ENCODE assay signal across 8 cellular contexts in the genomic region with DNA sequence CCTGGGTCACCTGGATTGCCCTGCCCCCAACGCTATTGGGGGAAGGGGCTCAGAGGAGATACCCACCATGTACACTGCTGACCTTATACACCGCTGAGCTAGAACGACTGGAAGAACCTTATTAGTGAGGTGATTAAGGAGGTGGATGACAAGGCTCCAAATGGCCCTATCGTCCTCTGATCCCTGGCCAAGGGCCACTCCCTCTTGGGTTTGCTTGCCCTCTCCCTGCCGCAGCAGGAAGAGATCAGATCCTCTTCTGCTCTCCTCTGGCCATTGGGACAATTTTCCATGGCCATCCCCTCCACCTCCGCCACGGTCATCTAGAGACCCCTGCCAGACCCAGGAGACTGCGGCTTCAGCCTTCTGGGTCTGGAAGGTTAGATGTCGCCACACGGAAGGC. TPM values are rescaled to one million over a fixed set of nuclear protein-coding genes. Genes with fewer than 3 reads are reported as not detected.
DNase-seq lines count a peak whose midpoint lies in the region; ATAC-seq and TF ChIP-seq lines count a peak whose summit lies in the region.

No MANE protein-coding gene starts in this region.

- intact Hi-C loops in activated CD4-positive, alpha-beta T cell treated with anti-CD3 and anti-CD28 coated beads, Interleukin-2, amount 10 ng/mL, durations not matched to agents 24 days and 14 days (cut with micrococcal nuclease) = no loop called here

- H3K4me1 ChIP-seq in liver (ENCODE audit: control insufficient read depth in 4 of 4, insufficient read depth in 4 of 4, low read length in 3 of 4) (peaks cover 0 to 13% (median 6%) of the 10 kb centered on the region in 4 donors), thymus (ENCODE audit: control insufficient read depth, insufficient read depth, low read length) (peaks cover 3% of the 10 kb centered on the region)

- H3K27ac Mint-ChIP-seq in activated CD4-positive, alpha-beta T cell treated with anti-CD3 and anti-CD28 coated beads, Interleukin-2, amount 10 ng/mL, durations not matched to agents 24 days and 14 days = peak overlapping the region; percentile 32

- in situ Hi-C loops in astrocyte of the spinal cord (cut with HindIII; ENCODE audit: low sequenced_read_pairs) = no loop called here

- H3K27ac ChIP-seq in liver (ENCODE audit: low read depth in 1 of 2, low read length in 2 of 2) (no peak overlapping the region), thymus (ENCODE audit: low read depth) (no peak overlapping the region)

- 78% methylated on average over 10 of the region's 10 CpGs for WGBS in liver
- WGBS in thymus = 88% methylated on average over 10 of the region's 10 CpGs

- peak overlapping the region; percentile 84 for H3K4me3 Mint-ChIP-seq in activated CD4-positive, alpha-beta T cell treated with anti-CD3 and anti-CD28 coated beads, Interleukin-2, amount 10 ng/mL, durations not matched to agents 24 days and 14 days

- H3K36me3 ChIP-seq in liver (ENCODE audit: control insufficient read depth in 4 of 4, insufficient read depth in 3 of 4, low read depth in 1 of 4, low read length in 3 of 4) (peaks cover 0 to 22% (median 16%) of the 10 kb centered on the region in 4 donors), thymus (ENCODE audit: control insufficient read depth, insufficient read depth) (no peaks in the 10 kb centered on the region)

- peak overlapping the region; percentile 75 for H3K4me3 ChIP-seq in astrocyte of the spinal cord (ENCODE audit: low read depth, low read length)
- H3K4me3 ChIP-seq in liver (ENCODE audit: low read depth in 1 of 3, low read length in 3 of 3) = peak overlapping the region in 2 of 3 donors; percentile 71 to 82
- peak overlapping the region; percentile 77 for H3K4me3 ChIP-seq in thymus (ENCODE audit: low read length)

- H3K4me1 Mint-ChIP-seq in activated CD4-positive, alpha-beta T cell treated with anti-CD3 and anti-CD28 coated beads, Interleukin-2, amount 10 ng/mL, durations not matched to agents 24 days and 14 days = peaks cover 13% of the 10 kb centered on the region

- H3K9me3 Mint-ChIP-seq in activated CD4-positive, alpha-beta T cell treated with anti-CD3 and anti-CD28 coated beads, Interleukin-2, amount 10 ng/mL, durations not matched to agents 24 days and 14 days = peaks cover 22% of the 10 kb centered on the region

- no peak overlapping the region for H3K9ac ChIP-seq in liver (ENCODE audit: low read depth in 1 of 2, low read length in 2 of 2)

- DNase-seq in activated CD4-positive, alpha-beta T cell treated with anti-CD3 and anti-CD28 coated beads, Interleukin-2, amount 10 ng/mL, durations not matched to agents 24 days and 14 days = no peak
- no peak for DNase-seq in activated CD4-positive, alpha-beta T cell treated with anti-CD3 and anti-CD28 coated beads for 4 hours
- DNase-seq in astrocyte of the spinal cord (ENCODE audit: low read depth, low spot score) (no peak), NCI-H2107 treated with DMSO at 0.1 percent for 48 hours (lab: John Stamatoyannopoulos, UW; ENCODE audit: unreplicated experiment) (no peak), NCI-H226 (no peak)

- TF ChIP-seq CTCF in astrocyte of the spinal cord (IDR thresholded peaks at IDR 0.05; ENCODE audit: low read depth, low read length) (no peak), liver (IDR thresholded peaks at IDR 0.05; ENCODE audit: low read depth, low read length, missing input control) (no peak)

- no peak for ATAC-seq in HG03045 (IDR thresholded peaks at IDR 0.05; ENCODE audit: unreplicated experiment)

- TF ChIP-seq RAD21 in liver (IDR thresholded peaks at IDR 0.05) = no peak

- no peaks in the 10 kb centered on the region for H3K27me3 Mint-ChIP-seq in activated CD4-positive, alpha-beta T cell treated with anti-CD3 and anti-CD28 coated beads, Interleukin-2, amount 10 ng/mL, durations not matched to agents 24 days and 14 days

- peaks cover 13 to 24% (median 19%) of the 10 kb centered on the region in 4 donors for H3K9me3 ChIP-seq in liver (ENCODE audit: control insufficient read depth in 4 of 4, low read length in 3 of 4)
- H3K9me3 ChIP-seq in thymus (ENCODE audit: control insufficient read depth) = peaks cover 1% of the 10 kb centered on the region

- H3K27me3 ChIP-seq in liver (ENCODE audit: control insufficient read depth in 4 of 4, insufficient read depth in 4 of 4, low read length in 3 of 4) (no peaks in the 10 kb centered on the region), thymus (ENCODE audit: control insufficient read depth, insufficient read depth) (no peaks in the 10 kb centered on the region)

- peaks cover 32% of the 10 kb centered on the region for H3K36me3 Mint-ChIP-seq in activated CD4-positive, alpha-beta T cell treated with anti-CD3 and anti-CD28 coated beads, Interleukin-2, amount 10 ng/mL, durations not matched to agents 24 days and 14 days (ENCODE audit: low read depth)

TF ChIP-seq in liver, 16 proteins besides CTCF, POLR2A, EP300 and RAD21:
- no peak for TF ChIP-seq TAF1 (conservative IDR thresholded peaks at IDR 0.05)
- TF ChIP-seq, protein P1, sequence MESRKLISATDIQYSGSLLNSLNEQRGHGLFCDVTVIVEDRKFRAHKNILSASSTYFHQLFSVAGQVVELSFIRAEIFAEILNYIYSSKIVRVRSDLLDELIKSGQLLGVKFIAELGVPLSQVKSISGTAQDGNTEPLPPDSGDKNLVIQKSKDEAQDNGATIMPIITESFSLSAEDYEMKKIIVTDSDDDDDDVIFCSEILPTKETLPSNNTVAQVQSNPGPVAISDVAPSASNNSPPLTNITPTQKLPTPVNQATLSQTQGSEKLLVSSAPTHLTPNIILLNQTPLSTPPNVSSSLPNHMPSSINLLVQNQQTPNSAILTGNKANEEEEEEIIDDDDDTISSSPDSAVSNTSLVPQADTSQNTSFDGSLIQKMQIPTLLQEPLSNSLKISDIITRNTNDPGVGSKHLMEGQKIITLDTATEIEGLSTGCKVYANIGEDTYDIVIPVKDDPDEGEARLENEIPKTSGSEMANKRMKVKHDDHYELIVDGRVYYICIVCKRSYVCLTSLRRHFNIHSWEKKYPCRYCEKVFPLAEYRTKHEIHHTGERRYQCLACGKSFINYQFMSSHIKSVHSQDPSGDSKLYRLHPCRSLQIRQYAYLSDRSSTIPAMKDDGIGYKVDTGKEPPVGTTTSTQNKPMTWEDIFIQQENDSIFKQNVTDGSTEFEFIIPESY (IDR thresholded peaks at IDR 0.05) = no peak
- TF ChIP-seq NR2F2 (IDR thresholded peaks at IDR 0.05) = no peak
- TF ChIP-seq JUND (IDR thresholded peaks at IDR 0.05) = no peak
- TF ChIP-seq, protein P2, sequence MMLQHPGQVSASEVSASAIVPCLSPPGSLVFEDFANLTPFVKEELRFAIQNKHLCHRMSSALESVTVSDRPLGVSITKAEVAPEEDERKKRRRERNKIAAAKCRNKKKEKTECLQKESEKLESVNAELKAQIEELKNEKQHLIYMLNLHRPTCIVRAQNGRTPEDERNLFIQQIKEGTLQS (IDR thresholded peaks at IDR 0.05) = no peak
- no peak for TF ChIP-seq FOXA2 (IDR thresholded peaks at IDR 0.05)
- no peak for TF ChIP-seq SP1 (IDR thresholded peaks at IDR 0.05)
- no peak for TF ChIP-seq HNF4A (conservative IDR thresholded peaks at IDR 0.05)

RNA-seq across cellular contexts. Expression of gene ZNF514, which starts 1.2 kb away (rescaled TPM):
- total RNA-seq in activated CD4-positive, alpha-beta T cell treated with anti-CD3 and anti-CD28 coated beads, Interleukin-2, amount 10 ng/mL, durations not matched to agents 24 days and 14 days = 8.2 and 8.3 TPM in 2 replicates
- 1 to 10 TPM; 4.2 to 6.2 TPM for total RNA-seq in liver
- polyA plus RNA-seq in liver = 1 to 10 TPM; 1.7 to 3.3 TPM
- 18.6 TPM for polyA plus RNA-seq in thymus

RNA-seq across cellular contexts. Expression of gene ZNF2, which starts 7.2 kb away (rescaled TPM):
- total RNA-seq in activated CD4-positive, alpha-beta T cell treated with anti-CD3 and anti-CD28 coated beads, Interleukin-2, amount 10 ng/mL, durations not matched to agents 24 days and 14 days = 4.4 and 5.4 TPM in 2 replicates
- total RNA-seq in liver = 1 to 10 TPM; 2.5 to 3.0 TPM
- 1 to 10 TPM; 1.0 to 1.2 TPM for polyA plus RNA-seq in liver
- polyA plus RNA-seq in thymus = 2.5 TPM

RNA-seq across cellular contexts. Expression of gene MRPS5, which starts 36.8 kb away (rescaled TPM):
- total RNA-seq in activated CD4-positive, alpha-beta T cell treated with anti-CD3 and anti-CD28 coated beads, Interleukin-2, amount 10 ng/mL, durations not matched to agents 24 days and 14 days = 97.4 and 103 TPM in 2 replicates
- 10 to 100 TPM; 21.7 to 64.0 TPM for total RNA-seq in liver
- polyA plus RNA-seq in liver (10 to 100 TPM; 50.0 to 72.9 TPM), thymus (161 TPM)

RNA-seq across cellular contexts. Expression of gene ZNF892, which starts 48.9 kb away (rescaled TPM):
- 4.7 and 5.5 TPM in 2 replicates for total RNA-seq in activated CD4-positive, alpha-beta T cell treated with anti-CD3 and anti-CD28 coated beads, Interleukin-2, amount 10 ng/mL, durations not matched to agents 24 days and 14 days
- 1 to 10 TPM; 1.3 to 2.2 TPM for total RNA-seq in liver
- polyA plus RNA-seq in liver (under 1 TPM in 1 of 2 donors, not detected in 1; 0.17 TPM), thymus (0.39 TPM)
